21 cellular contexts compared by ENCODE assay signal in genomic region chr12:117388865-117389508, GRCh38. TPM values are rescaled to one million over a fixed set of nuclear protein-coding genes. Genes with fewer than 3 reads are reported as not detected.
DNase-seq lines count a peak whose midpoint lies in the region; ATAC-seq and TF ChIP-seq lines count a peak whose summit lies in the region.
"Had no signal": no experiment of that assay in that cellular context is flagged by ENCODE, and none has a peak within 500 bp of the region (broad histone marks: within the 10 kb centered on the region; RNA-seq: fewer than 3 reads in every experiment).

No MANE protein-coding gene starts in this region.

- H3K4me3 ChIP-seq in ascending aorta = no peak overlapping the region
- H3K4me3 ChIP-seq: PC-9, SJSA1 had no signal

- no peaks in the 10 kb centered on the region for H3K4me1 ChIP-seq in ascending aorta
- H3K4me1 ChIP-seq: Caco-2, SJSA1 had no signal

- H3K27me3 ChIP-seq in ascending aorta = no peaks in the 10 kb centered on the region
- H3K27me3 ChIP-seq: SJSA1 had no signal

- DNase-seq in DMS79 treated with DMSO at 0.1 percent for 48 hours (lab: John Stamatoyannopoulos, UW) (peak; percentile 22), DMS79 (lab: John Stamatoyannopoulos, UW) (no peak), NCI-H1105 (lab: John Stamatoyannopoulos, UW) (peak; percentile 48), NCI-H524 treated with DMSO at 0.1 percent for 48 hours (lab: John Stamatoyannopoulos, UW) (peak; percentile 47), cerebellum (ENCODE audit: low spot score) (peak; percentile 19), SHP77 (lab: John Stamatoyannopoulos, UW) (no peak), ascending aorta (ENCODE audit: low spot score in 2 of 2) (no peak)
- DNase-seq: Caco-2; CD4-positive, CD25-positive, alpha-beta regulatory T cell; DMS53; HCEC 1CT; Kasumi-1; MM.1S; NCI-H1436 treated with DMSO at 0.1 percent for 48 hours; NCI-H510A; PC-9 had no signal

- no peak overlapping the region for H3K27ac ChIP-seq in ascending aorta
- H3K27ac ChIP-seq: 22Rv1, HL-60, PC-9, SJSA1 had no signal

- intact Hi-C loops in ascending aorta (cut with DNase I) = no loop called here

- no peak for TF ChIP-seq CTCF in ascending aorta (IDR thresholded peaks at IDR 0.05)

- no peaks in the 10 kb centered on the region for H3K36me3 ChIP-seq in ascending aorta
- H3K36me3 ChIP-seq: SJSA1 had no signal

- no peak for ATAC-seq in HG02938 (IDR thresholded peaks at IDR 0.05; ENCODE audit: unreplicated experiment)

- H3K9me3 ChIP-seq in ascending aorta = no peaks in the 10 kb centered on the region
- H3K9me3 ChIP-seq: Caco-2, SJSA1 had no signal

RNA-seq across cellular contexts. Expression of gene NOS1, which starts 27.6 kb away (rescaled TPM):
- total RNA-seq in cerebellum (3.8 TPM), ascending aorta (0.21 TPM)
- total RNA-seq: B cell; Caco-2; CD4-positive, CD25-positive, alpha-beta regulatory T cell; PC-9; SJSA1 had no signal

Comparison
In these comparisons a context has a peak if more than half of its experiments do, and no peak if none do; other contexts are left out.
1. DNase-seq: peak in DMS79 treated with DMSO at 0.1 percent for 48 hours (single experiment), NCI-H1105 (single experiment), NCI-H524 treated with DMSO at 0.1 percent for 48 hours (single experiment) and cerebellum (single experiment); none in DMS79 (single experiment), SHP77 (0 of 2) and ascending aorta (0 of 2).